28 cellular contexts compared by ENCODE assay signal in the genomic region with DNA sequence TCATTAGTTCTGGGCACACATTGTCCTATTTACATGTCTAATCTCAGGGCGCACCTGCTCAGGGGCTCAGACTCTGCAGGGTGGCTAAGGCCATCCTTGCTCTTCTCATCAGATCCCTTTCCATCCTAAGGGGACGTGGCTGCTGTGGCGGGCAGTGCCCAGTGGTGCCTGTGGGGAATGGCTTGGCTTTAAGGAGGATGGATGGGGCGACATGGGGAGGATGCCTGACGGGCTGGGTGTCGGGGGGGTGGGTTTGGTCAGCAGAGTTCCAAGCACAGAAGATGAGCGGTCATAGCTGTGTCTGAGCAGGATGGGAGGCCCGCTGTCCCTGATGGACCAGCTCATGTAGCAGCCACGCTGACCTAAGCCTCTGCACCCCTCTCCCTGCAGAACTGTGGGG. TPM values are rescaled to one million over a fixed set of nuclear protein-coding genes. Genes with fewer than 3 reads are reported as not detected.
DNase-seq lines count a peak whose midpoint lies in the region; ATAC-seq, FAIRE-seq and TF ChIP-seq lines count a peak whose summit lies in the region.
"Had no signal": no experiment of that assay in that cellular context is flagged by ENCODE, and none has a peak within 500 bp of the region (broad histone marks: within the 10 kb centered on the region; RNA-seq: fewer than 3 reads in every experiment).

No MANE protein-coding gene starts in this region.

- intact Hi-C loops in kidney (cut with DNase I) (no loop called here), stomach (cut with DNase I; ENCODE audit: low total_unique reads) (no loop called here)

- peaks cover 6% of the 10 kb centered on the region for H3K36me3 Mint-ChIP-seq in T-helper 17 cell (ENCODE audit: low read depth)

- H3K4me1 ChIP-seq in kidney (ENCODE audit: control insufficient read depth in 1 of 2, insufficient read depth in 1 of 2, low read depth in 1 of 2, low read length in 2 of 2): no peaks in the 10 kb centered on the region
- no peaks in the 10 kb centered on the region for H3K4me1 ChIP-seq in stomach
- H3K4me1 ChIP-seq: esophagus muscularis mucosa, left ventricle myocardium inferior, prostate gland had no signal

- H3K9ac ChIP-seq in kidney (ENCODE audit: low read length in 2 of 2): no peak overlapping the region
- H3K9ac ChIP-seq: BLaER1 treated with 17β-estradiol and CSF1 and Interleukin-3, amounts not matched to agents 10 nM and 100 nM had no signal

- TF ChIP-seq EP300 in stomach (IDR thresholded peaks at IDR 0.05): no peak

- H3K4me3 ChIP-seq in kidney (ENCODE audit: low read length in 2 of 2) (no peak overlapping the region), stomach (no peak overlapping the region)
- H3K4me3 ChIP-seq: BLaER1 treated with 17β-estradiol and CSF1 and Interleukin-3, amounts not matched to agents 10 nM and 100 nM; esophagus muscularis mucosa; left ventricle myocardium inferior; prostate gland had no signal

- ATAC-seq in T-helper 17 cell (no peak), GM21423 (IDR thresholded peaks at IDR 0.05; ENCODE audit: unreplicated experiment) (no peak)
- ATAC-seq: activated CD4-positive, alpha-beta T cell treated with anti-CD3 and anti-CD28 coated beads for 36 hours; Panc1 had no signal

- no peaks in the 10 kb centered on the region for H3K27me3 Mint-ChIP-seq in T-helper 17 cell
- H3K27me3 Mint-ChIP-seq: activated CD4-positive, alpha-beta T cell treated with anti-CD3 and anti-CD28 coated beads for 36 hours had no signal

- peak; percentile 1 for DNase-seq in activated naive CD4-positive, alpha-beta T cell treated with Interleukin-2 at 50 U/mL for 16 hours
- DNase-seq in activated naive CD4-positive, alpha-beta T cell treated with anti-CD3 and anti-CD28 coated beads, Interleukin-2, amount 50 U/mL, for 16 hours: no peak
- DNase-seq in T-helper 17 cell: no peak
- DNase-seq in kidney: peak; percentile 46
- DNase-seq in stomach: peak; percentile 20
- no peak for DNase-seq in DMS79 treated with DMSO at 0.1 percent for 48 hours (lab: John Stamatoyannopoulos, UW)
- DNase-seq: activated CD4-positive, alpha-beta T cell treated with anti-CD3 and anti-CD28 coated beads for 36 hours; activated gamma-delta T cell; anterior cingulate cortex; cortex of kidney; EL; foreskin melanocyte; HCEC 1CT; hypothalamus; IMR-90; left ventricle myocardium inferior; NCI-H1092; NCI-H187 treated with DMSO at 0.1 percent for 48 hours; NCI-H526 treated with DMSO at 0.1 percent for 48 hours; substantia nigra had no signal

- peak overlapping the region; percentile 56 for H3K27ac Mint-ChIP-seq in T-helper 17 cell

- H3K36me3 ChIP-seq in kidney (ENCODE audit: control insufficient read depth in 1 of 2, insufficient read depth in 2 of 2, low read length in 2 of 2) (no peaks in the 10 kb centered on the region), stomach (peaks cover 0 to 70% (median 27%) of the 10 kb centered on the region in 4 donors)
- H3K36me3 ChIP-seq: left ventricle myocardium inferior, prostate gland had no signal

- H3K27ac ChIP-seq in kidney (ENCODE audit: low read depth in 2 of 2, low read length in 2 of 2) (no peak overlapping the region), stomach (no peak overlapping the region)
- H3K27ac ChIP-seq: BLaER1 treated with 17β-estradiol and CSF1 and Interleukin-3, amounts not matched to agents 10 nM and 100 nM; esophagus muscularis mucosa; left ventricle myocardium inferior; prostate gland had no signal

- H3K4me3 Mint-ChIP-seq in T-helper 17 cell: no peak overlapping the region
- H3K4me3 Mint-ChIP-seq: activated CD4-positive, alpha-beta T cell treated with anti-CD3 and anti-CD28 coated beads for 36 hours; neural crest cell had no signal

- WGBS in stomach, 5 donors: 90 to 97% (median 93%) methylated on average over 7 to 9 of the region's 9 CpGs

- no peaks in the 10 kb centered on the region for H3K9me3 ChIP-seq in T-helper 17 cell (ENCODE audit: control insufficient read depth, low read length, poor library complexity, severe bottlenecking)
- no peaks in the 10 kb centered on the region for H3K9me3 ChIP-seq in kidney (ENCODE audit: control insufficient read depth in 1 of 2, low read length in 2 of 2)
- no peaks in the 10 kb centered on the region for H3K9me3 ChIP-seq in stomach
- H3K9me3 ChIP-seq: BLaER1 treated with 17β-estradiol and CSF1 and Interleukin-3, amounts not matched to agents 10 nM and 100 nM; esophagus muscularis mucosa; left ventricle myocardium inferior; prostate gland had no signal

- FAIRE-seq in kidney (lab: Jason Lieb, UNC): no peak
- FAIRE-seq: D721Med, GM19239 had no signal

- no peaks in the 10 kb centered on the region for H3K27me3 ChIP-seq in stomach
- H3K27me3 ChIP-seq: BLaER1 treated with 17β-estradiol and CSF1 and Interleukin-3, amounts not matched to agents 10 nM and 100 nM; esophagus muscularis mucosa had no signal

- peaks cover 17% of the 10 kb centered on the region for H3K4me1 Mint-ChIP-seq in T-helper 17 cell
- H3K4me1 Mint-ChIP-seq: neural crest cell had no signal

- TF ChIP-seq CTCF in kidney (IDR thresholded peaks at IDR 0.05; ENCODE audit: borderline replicate concordance, extremely low read depth, insufficient read depth) (no peak), stomach (IDR thresholded peaks at IDR 0.05) (no peak)

- no peak for TF ChIP-seq POLR2A in stomach (IDR thresholded peaks at IDR 0.05)

RNA-seq across cellular contexts. Expression of a gene that starts 40.9 kb away (rescaled TPM):
- total RNA-seq in T-helper 17 cell (10 to 100 TPM; 47.2 to 62.3 TPM), kidney (12.2 TPM), stomach (1 to 10 TPM in 3 of 5 donors, not detected in 2; 1.7 to 4.5 (median 2.4) TPM)
- polyA plus RNA-seq in kidney (ENCODE audit: insufficient read depth, low read depth, low replicate concordance) (34.6 TPM), stomach (1 to 10 TPM; 2.0 to 3.4 (median 2.9) TPM)
- total RNA-seq: neural crest cell had no signal

Comparison
In these comparisons a context has a peak if more than half of its experiments do, and no peak if none do; other contexts are left out.
1. DNase-seq: peak in activated naive CD4-positive, alpha-beta T cell treated with Interleukin-2 at 50 U/mL for 16 hours (single experiment), kidney (single experiment) and stomach (single experiment); none in activated naive CD4-positive, alpha-beta T cell treated with anti-CD3 and anti-CD28 coated beads, Interleukin-2, amount 50 U/mL, for 16 hours (single experiment), T-helper 17 cell (0 of 3) and DMS79 treated with DMSO at 0.1 percent for 48 hours (single experiment).